ENCODE assay signal across 1 cellular context in the genomic region with DNA sequence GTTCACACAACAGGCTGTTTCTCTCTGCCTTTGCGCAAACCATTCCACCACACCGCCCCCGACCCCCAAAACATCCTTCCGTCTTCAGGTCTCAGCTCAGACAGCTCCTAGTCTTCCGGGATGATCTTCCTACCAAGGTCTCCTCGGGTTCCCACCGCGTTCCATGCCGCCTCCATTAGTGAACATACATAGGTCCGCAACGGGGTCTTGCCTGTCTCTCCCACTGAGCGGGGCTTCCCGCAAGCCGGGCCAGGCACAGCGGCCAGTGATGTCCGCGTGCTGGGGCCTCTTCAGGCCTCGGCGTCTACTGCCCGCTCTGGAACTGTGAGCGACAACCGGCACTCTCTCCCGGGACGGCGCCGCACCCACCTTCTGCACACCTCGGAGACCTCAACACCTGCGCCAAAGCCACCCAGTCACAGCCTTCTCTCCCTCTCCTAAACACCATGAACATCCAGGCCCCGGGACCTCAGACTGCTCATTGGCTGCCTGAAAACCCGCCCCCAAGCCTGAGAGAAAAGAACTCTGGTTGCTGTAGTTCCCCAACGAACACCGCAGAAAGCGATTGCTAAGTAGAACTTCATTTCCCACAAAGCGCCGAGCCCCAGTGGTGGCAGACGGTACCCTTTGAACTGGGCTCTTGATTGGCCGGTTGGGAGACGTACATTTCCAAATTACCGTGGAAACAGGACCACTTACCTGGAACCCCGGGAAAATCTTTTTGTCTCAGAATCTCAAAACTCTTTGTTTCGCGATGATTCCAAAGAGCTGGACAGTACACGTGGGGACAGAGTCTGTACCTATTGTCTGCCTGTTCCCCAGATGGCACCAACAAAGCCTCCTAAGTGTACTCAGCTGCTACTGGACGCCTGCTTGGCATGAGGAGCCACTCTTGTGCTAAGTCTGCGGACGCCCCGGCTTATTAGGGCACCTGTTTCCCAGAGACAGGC.
A peak's percentile ranks its signal among the peaks of the same experiment; 100 is the strongest.
TF ChIP-seq lines count a peak whose summit lies in the region.

No MANE protein-coding gene starts in this region.

TF ChIP-seq in HEK293, 187 proteins besides CTCF, POLR2A, EP300 and RAD21 (continued from another document):
- TF ChIP-seq ZNF2 (tag by site-specific recombination; IDR thresholded peaks at IDR 0.05) = peak; percentile 94
- 0 out of 2 replicates have a peak, but pooled peaks have one; percentile 51 for TF ChIP-seq HIC1 (tag by site-specific recombination; IDR thresholded peaks at IDR 0.05)
- peak; percentile 79 for TF ChIP-seq ZNF843 (tag by site-specific recombination; IDR thresholded peaks at IDR 0.05)
- TF ChIP-seq ZNF248 (tag by site-specific recombination; IDR thresholded peaks at IDR 0.05) = no peak
- no peak for TF ChIP-seq WT1 (tag by site-specific recombination; IDR thresholded peaks at IDR 0.05)
- TF ChIP-seq ZNF391 (tag by site-specific recombination; IDR thresholded peaks at IDR 0.05; ENCODE audit: borderline replicate concordance, low read depth) = peak; percentile 91; the same call in 1 of the 2 replicates
- 0 out of 2 replicates have a peak, but pooled peaks have one; percentile 31 for TF ChIP-seq GLIS1 (tag by site-specific recombination; IDR thresholded peaks at IDR 0.05)
- TF ChIP-seq SP7 (tag by site-specific recombination; IDR thresholded peaks at IDR 0.05) = peak; percentile 82
- no peak for TF ChIP-seq GLI4 (tag by site-specific recombination; IDR thresholded peaks at IDR 0.05)
- no peak for TF ChIP-seq ZNF596 (tag by site-specific recombination; IDR thresholded peaks at IDR 0.05)
- TF ChIP-seq OVOL3 (tag by site-specific recombination; IDR thresholded peaks at IDR 0.05) = peak; percentile 62; the same call in 1 of the 2 replicates
- no peak for TF ChIP-seq ZNF654 (tag by site-specific recombination; IDR thresholded peaks at IDR 0.05; ENCODE audit: low read depth)
- TF ChIP-seq ZNF311 (tag by site-specific recombination; IDR thresholded peaks at IDR 0.05; ENCODE audit: borderline replicate concordance) = no peak
- peak; percentile 95 for TF ChIP-seq ZNF76 (tag by site-specific recombination; IDR thresholded peaks at IDR 0.05; ENCODE audit: borderline replicate concordance, low read depth)
- TF ChIP-seq ZNF426 (tag by site-specific recombination; IDR thresholded peaks at IDR 0.05) = no peak
- TF ChIP-seq, protein P1, sequence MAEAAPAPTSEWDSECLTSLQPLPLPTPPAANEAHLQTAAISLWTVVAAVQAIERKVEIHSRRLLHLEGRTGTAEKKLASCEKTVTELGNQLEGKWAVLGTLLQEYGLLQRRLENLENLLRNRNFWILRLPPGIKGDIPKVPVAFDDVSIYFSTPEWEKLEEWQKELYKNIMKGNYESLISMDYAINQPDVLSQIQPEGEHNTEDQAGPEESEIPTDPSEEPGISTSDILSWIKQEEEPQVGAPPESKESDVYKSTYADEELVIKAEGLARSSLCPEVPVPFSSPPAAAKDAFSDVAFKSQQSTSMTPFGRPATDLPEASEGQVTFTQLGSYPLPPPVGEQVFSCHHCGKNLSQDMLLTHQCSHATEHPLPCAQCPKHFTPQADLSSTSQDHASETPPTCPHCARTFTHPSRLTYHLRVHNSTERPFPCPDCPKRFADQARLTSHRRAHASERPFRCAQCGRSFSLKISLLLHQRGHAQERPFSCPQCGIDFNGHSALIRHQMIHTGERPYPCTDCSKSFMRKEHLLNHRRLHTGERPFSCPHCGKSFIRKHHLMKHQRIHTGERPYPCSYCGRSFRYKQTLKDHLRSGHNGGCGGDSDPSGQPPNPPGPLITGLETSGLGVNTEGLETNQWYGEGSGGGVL (tag by site-specific recombination; IDR thresholded peaks at IDR 0.05) = no peak; the same call in 1 of the 2 replicates
